ENCODE assay signal across 8 cellular contexts in the genomic region with DNA sequence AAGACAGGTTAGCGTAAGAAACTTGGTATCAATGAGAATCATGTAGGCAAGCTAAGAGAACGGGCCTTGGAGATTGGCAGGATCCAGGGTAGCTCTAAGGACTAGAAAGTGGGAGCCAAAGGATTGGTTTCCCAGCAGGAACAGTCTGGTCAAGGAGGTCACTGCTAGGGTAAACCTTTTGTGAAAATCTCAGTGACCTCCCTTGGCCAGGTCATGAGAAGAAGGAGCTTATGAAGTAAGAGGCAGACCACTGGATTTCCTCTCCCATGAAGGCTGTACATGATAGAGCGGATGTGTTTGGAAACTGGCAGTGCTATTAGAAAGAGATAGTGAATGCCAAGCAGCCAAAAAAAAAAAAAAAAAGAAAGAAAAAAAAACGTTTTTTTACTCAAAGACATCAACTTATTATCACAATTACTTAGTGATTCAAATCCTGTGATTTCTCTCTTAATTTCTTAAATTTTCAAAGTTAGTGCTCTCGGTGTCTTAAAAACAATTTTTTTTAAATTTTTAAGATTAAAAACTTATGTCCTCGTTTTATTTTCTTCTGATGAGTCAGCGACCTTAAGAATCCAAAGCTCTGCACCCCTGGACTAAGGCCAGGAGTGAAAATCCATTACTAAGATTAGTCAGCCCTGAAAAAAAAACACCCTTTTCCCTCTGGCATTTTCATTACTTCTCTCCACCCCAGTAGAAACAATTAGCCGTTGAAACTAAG.
DNase-seq lines count a peak whose midpoint lies in the region; ATAC-seq lines count a peak whose summit lies in the region.

No MANE protein-coding gene starts in this region.

- DNase-seq in Daoy (ENCODE audit: low read depth) = peak; percentile 93
- DNase-seq in SW 1271 (lab: John Stamatoyannopoulos, UW) = peak; percentile 47 to 95
- DNase-seq in foreskin melanocyte = peak; percentile 80
- DNase-seq in sciatic nerve (ENCODE audit: low spot score) = no peak
- no peak for DNase-seq in activated naive CD4-positive, alpha-beta T cell treated with anti-CD3 and anti-CD28 coated beads, Interleukin-2, amount 50 U/mL, for 72 hours (ENCODE audit: low spot score in 2 of 2)
- DNase-seq in stimulated activated naive CD4-positive, alpha-beta T cell (lab: John Stamatoyannopoulos, UW) = no peak
- DNase-seq in NOMO-1 treated with DMSO at 0.1 percent for 48 hours (lab: John Stamatoyannopoulos, UW; ENCODE audit: unreplicated experiment) = no peak

- no peaks in the 10 kb centered on the region for H3K36me3 Mint-ChIP-seq in activated naive CD4-positive, alpha-beta T cell treated with anti-CD3 and anti-CD28 coated beads, Interleukin-2, amount 50 U/mL, for 72 hours

- intact Hi-C loops in sciatic nerve (cut with DNase I) = no loop called here

- peak; percentile 95 for ATAC-seq in sciatic nerve
- ATAC-seq in HG03108 (IDR thresholded peaks at IDR 0.05; ENCODE audit: unreplicated experiment) = no peak
- ATAC-seq in activated naive CD4-positive, alpha-beta T cell treated with anti-CD3 and anti-CD28 coated beads, Interleukin-2, amount 50 U/mL, for 72 hours = no peak

- no peak overlapping the region for H3K27ac Mint-ChIP-seq in activated naive CD4-positive, alpha-beta T cell treated with anti-CD3 and anti-CD28 coated beads, Interleukin-2, amount 50 U/mL, for 72 hours

- no peaks in the 10 kb centered on the region for H3K9me3 Mint-ChIP-seq in activated naive CD4-positive, alpha-beta T cell treated with anti-CD3 and anti-CD28 coated beads, Interleukin-2, amount 50 U/mL, for 72 hours

Comparison
In these comparisons a context has a peak if more than half of its experiments do, and no peak if none do; other contexts are left out.
1. DNase-seq: peak in Daoy (single experiment), SW 1271 (2 of 2) and foreskin melanocyte (single experiment); none in sciatic nerve (single experiment), activated naive CD4-positive, alpha-beta T cell treated with anti-CD3 and anti-CD28 coated beads, Interleukin-2, amount 50 U/mL, for 72 hours (0 of 2), stimulated activated naive CD4-positive, alpha-beta T cell (0 of 6) and NOMO-1 treated with DMSO at 0.1 percent for 48 hours (single experiment).